Comparison of ENCODE assay signal across 2 cellular contexts in genomic region chrX:13419918-13420317, GRCh38.
TF ChIP-seq lines count a peak whose summit lies in the region.

No MANE protein-coding gene starts in this region.

TF ChIP-seq in SK-N-SH, 30 proteins besides CTCF, POLR2A, EP300 and RAD21 (continued from another document):
- TF ChIP-seq, protein P1, sequence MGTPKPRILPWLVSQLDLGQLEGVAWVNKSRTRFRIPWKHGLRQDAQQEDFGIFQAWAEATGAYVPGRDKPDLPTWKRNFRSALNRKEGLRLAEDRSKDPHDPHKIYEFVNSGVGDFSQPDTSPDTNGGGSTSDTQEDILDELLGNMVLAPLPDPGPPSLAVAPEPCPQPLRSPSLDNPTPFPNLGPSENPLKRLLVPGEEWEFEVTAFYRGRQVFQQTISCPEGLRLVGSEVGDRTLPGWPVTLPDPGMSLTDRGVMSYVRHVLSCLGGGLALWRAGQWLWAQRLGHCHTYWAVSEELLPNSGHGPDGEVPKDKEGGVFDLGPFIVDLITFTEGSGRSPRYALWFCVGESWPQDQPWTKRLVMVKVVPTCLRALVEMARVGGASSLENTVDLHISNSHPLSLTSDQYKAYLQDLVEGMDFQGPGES (IDR thresholded peaks at IDR 0.05; ENCODE audit: low read depth, low read length): no peak
- no peak for TF ChIP-seq MAX (IDR thresholded peaks at IDR 0.05; ENCODE audit: low read depth)
- TF ChIP-seq, protein P2, sequence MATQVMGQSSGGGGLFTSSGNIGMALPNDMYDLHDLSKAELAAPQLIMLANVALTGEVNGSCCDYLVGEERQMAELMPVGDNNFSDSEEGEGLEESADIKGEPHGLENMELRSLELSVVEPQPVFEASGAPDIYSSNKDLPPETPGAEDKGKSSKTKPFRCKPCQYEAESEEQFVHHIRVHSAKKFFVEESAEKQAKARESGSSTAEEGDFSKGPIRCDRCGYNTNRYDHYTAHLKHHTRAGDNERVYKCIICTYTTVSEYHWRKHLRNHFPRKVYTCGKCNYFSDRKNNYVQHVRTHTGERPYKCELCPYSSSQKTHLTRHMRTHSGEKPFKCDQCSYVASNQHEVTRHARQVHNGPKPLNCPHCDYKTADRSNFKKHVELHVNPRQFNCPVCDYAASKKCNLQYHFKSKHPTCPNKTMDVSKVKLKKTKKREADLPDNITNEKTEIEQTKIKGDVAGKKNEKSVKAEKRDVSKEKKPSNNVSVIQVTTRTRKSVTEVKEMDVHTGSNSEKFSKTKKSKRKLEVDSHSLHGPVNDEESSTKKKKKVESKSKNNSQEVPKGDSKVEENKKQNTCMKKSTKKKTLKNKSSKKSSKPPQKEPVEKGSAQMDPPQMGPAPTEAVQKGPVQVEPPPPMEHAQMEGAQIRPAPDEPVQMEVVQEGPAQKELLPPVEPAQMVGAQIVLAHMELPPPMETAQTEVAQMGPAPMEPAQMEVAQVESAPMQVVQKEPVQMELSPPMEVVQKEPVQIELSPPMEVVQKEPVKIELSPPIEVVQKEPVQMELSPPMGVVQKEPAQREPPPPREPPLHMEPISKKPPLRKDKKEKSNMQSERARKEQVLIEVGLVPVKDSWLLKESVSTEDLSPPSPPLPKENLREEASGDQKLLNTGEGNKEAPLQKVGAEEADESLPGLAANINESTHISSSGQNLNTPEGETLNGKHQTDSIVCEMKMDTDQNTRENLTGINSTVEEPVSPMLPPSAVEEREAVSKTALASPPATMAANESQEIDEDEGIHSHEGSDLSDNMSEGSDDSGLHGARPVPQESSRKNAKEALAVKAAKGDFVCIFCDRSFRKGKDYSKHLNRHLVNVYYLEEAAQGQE (IDR thresholded peaks at IDR 0.05; ENCODE audit: low read depth, low read length): no peak
- TF ChIP-seq EZH2phosphoT487 (IDR thresholded peaks at IDR 0.05; ENCODE audit: borderline replicate concordance, low read depth): no peak
- TF ChIP-seq FOXJ3 (CRISPR knock-in tag; IDR thresholded peaks at IDR 0.05): no peak
- no peak for TF ChIP-seq GATA2 (CRISPR knock-in tag; IDR thresholded peaks at IDR 0.05)
- TF ChIP-seq FOXM1 (IDR thresholded peaks at IDR 0.05; ENCODE audit: low read depth): no peak
- TF ChIP-seq TEAD4 (IDR thresholded peaks at IDR 0.05; ENCODE audit: borderline replicate concordance, insufficient read depth): no peak
- no peak for TF ChIP-seq JUND (IDR thresholded peaks at IDR 0.05)
- TF ChIP-seq CHD2 (IDR thresholded peaks at IDR 0.05; ENCODE audit: low read length, partially characterized antibody): no peak
- TF ChIP-seq FOSL2 (IDR thresholded peaks at IDR 0.05; ENCODE audit: borderline replicate concordance, low read depth): no peak

TF ChIP-seq in SK-N-SH treated with all-trans-retinoic acid at 6 μM for 48 hours, 23 proteins besides CTCF, POLR2A, EP300 and RAD21 (continued from another document):
- no peak for TF ChIP-seq PATZ1 (CRISPR knock-in tag; IDR thresholded peaks at IDR 0.05; ENCODE audit: borderline replicate concordance)
- no peak for TF ChIP-seq ZC3H10 (CRISPR knock-in tag; IDR thresholded peaks at IDR 0.05)
- TF ChIP-seq OSR1 (CRISPR knock-in tag; IDR thresholded peaks at IDR 0.05): no peak
- no peak for TF ChIP-seq POU6F1 (CRISPR knock-in tag; IDR thresholded peaks at IDR 0.05; ENCODE audit: borderline replicate concordance, low read depth)
- no peak for TF ChIP-seq TCF4 (CRISPR knock-in tag; IDR thresholded peaks at IDR 0.05; ENCODE audit: borderline replicate concordance)
- no peak for TF ChIP-seq ZFP30 (CRISPR knock-in tag; IDR thresholded peaks at IDR 0.05)
- no peak for TF ChIP-seq ZNF565 (CRISPR knock-in tag; conservative IDR thresholded peaks at IDR 0.05; ENCODE audit: low read depth)
- TF ChIP-seq TOX (CRISPR knock-in tag; IDR thresholded peaks at IDR 0.05; ENCODE audit: borderline replicate concordance): no peak
- TF ChIP-seq GLIS3 (CRISPR knock-in tag; IDR thresholded peaks at IDR 0.05): no peak
- no peak for TF ChIP-seq BACH2 (CRISPR knock-in tag; IDR thresholded peaks at IDR 0.05; ENCODE audit: borderline replicate concordance)
